In the genomic region with DNA sequence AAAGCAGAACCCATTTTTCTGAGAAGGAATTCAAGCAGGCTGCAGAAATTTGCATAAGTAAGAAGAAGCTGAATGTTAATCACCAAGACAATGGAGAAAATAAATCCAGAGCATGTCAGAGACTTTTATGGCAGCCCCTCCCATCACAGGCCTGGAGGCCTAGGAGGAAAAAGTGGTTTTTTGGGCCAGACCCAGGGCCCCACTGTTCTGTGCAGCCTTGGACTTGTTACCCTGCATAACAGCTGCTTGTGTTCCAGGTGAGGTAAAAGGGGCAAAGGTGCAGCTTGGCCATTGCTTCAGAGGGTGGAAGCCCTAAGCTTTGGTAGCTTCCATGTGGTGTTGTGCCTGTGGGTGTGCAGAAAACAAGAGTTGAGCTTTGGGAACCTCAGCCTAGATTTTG, we compare ENCODE assay signal across 11 cellular contexts.
"Had no signal": no experiment of that assay in that cellular context is flagged by ENCODE, and none has a peak within 500 bp of the region (broad histone marks: within the 10 kb centered on the region; RNA-seq: fewer than 3 reads in every experiment).

No MANE protein-coding gene starts in this region.

- H3K4me2 ChIP-seq: GM23338 had no signal

- FAIRE-seq: H1, H54 had no signal

- H3K4me1 ChIP-seq: HAP-1 had no signal

- ATAC-seq: GM23338, HCT116 had no signal

- DNase-seq: GM23248, GOT3, H7, H9, HCEC 1CT, HFFc6 had no signal

- H3K4me3 ChIP-seq: GM23248, GM23338, HAP-1 had no signal

- H3K27ac ChIP-seq: GM23248 had no signal

- H3K36me3 ChIP-seq: HAP-1 had no signal

- H3K9me3 ChIP-seq: HAP-1 had no signal
